ENCODE assay signal across 10 cellular contexts in the genomic region with DNA sequence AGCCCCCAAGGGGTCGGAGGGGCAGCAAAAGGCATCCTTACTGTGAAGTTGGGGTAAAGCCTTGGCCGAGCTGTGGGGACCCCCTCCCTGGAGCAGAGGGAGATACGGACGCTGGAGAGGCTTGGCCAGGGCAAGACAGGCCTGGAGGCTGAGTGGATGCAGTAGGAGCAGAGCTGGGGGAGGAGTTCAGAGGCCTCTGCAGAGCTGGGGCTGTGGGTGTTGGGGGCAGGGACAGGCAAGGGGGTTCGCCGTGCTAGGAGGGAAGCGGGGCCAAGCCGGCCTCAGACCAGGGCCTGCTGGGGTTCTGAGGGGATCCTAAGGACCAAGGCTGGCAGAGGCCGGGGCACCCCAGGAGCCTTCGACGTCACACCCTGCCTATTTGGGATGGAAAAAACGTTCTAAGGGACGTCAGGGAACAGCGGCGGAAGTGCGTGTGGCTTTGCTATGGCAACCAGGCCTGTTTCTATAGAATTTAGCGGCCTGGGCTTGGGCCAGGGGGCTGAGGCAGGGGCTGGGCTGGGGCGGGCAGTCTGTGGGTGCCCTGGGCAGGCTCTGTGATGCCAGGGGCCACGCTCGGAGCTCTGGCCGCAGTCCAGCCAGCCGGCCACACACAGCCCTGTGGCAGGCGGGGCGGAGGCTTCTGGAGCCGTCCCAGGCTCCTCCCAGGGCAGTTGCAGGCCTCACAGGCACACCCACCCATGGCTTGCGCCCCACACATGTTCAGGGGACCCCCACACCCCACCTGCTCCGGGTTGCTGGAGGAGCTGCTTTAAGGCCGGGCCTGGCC. TPM values are rescaled to one million over a fixed set of nuclear protein-coding genes. Genes with fewer than 3 reads are reported as not detected.
DNase-seq lines count a peak whose midpoint lies in the region; ATAC-seq, FAIRE-seq and TF ChIP-seq lines count a peak whose summit lies in the region.
"Had no signal": no experiment of that assay in that cellular context is flagged by ENCODE, and none has a peak within 500 bp of the region (broad histone marks: within the 10 kb centered on the region; RNA-seq: fewer than 3 reads in every experiment).

No MANE protein-coding gene starts in this region.

- no peak overlapping the region for H3K4me2 ChIP-seq in H1 (ENCODE audit: insufficient read depth in 1 of 2, low read depth in 2 of 2, low read length in 2 of 2)

- CTCF ChIA-PET in H1 (lab: Charles Lee; ENCODE audit: partially characterized antibody): interaction anchor here (0.6 to 2.0 kb wide), 3 partner anchors 19 to 1680 kb away, joined by 3 to 6 read pairs (median 3); no protein-coding TSS in a partner anchor

- no peak for FAIRE-seq in H1 (lab: Jason Lieb, UNC)
- FAIRE-seq: H54 had no signal

- TF ChIP-seq CTCF in heart right ventricle (IDR thresholded peaks at IDR 0.05) (no peak), H1 (IDR thresholded peaks at IDR 0.05; ENCODE audit: control extremely low read depth in 1 of 3, insufficient read depth in 1 of 3, low read depth in 1 of 3, low read length in 3 of 3) (no peak)

- peaks cover 30 to 55% of the 10 kb centered on the region in 2 experiments for H4K20me1 ChIP-seq in H1 (replicated peaks in 1 of 2; ENCODE audit: control insufficient read depth in 1 of 2, insufficient read depth in 2 of 2, low read length in 2 of 2)

- no peak for TF ChIP-seq EP300 in H1 (IDR thresholded peaks at IDR 0.05; ENCODE audit: borderline replicate concordance in 1 of 2, low read depth in 2 of 2, low read length in 2 of 2)

- H3K36me3 ChIP-seq in heart right ventricle (peaks cover 0 to 11% (median 0%) of the 10 kb centered on the region in 9 donors), H1 (ENCODE audit: control insufficient read depth in 2 of 4, insufficient read depth in 4 of 4, low read length in 3 of 4) (peaks cover 0 to 8% (median 4%) of the 10 kb centered on the region in 4 experiments; a peak in 5 of 8 replicates), H7 (replicated peaks; ENCODE audit: control insufficient read depth, insufficient read depth, low read length) (peaks cover 6% of the 10 kb centered on the region)

- no peak overlapping the region for H2BK5ac ChIP-seq in H1 (ENCODE audit: low read depth, low read length)

- H3K27ac ChIP-seq in heart right ventricle (peak overlapping the region in 7 of 10 donors; percentile 25 to 67 (median 45)), H1 (ENCODE audit: low read depth, low read length) (0 out of 2 replicates have a peak overlapping the region, but pooled peaks have one; percentile 7)

- no peak overlapping the region for H3K4ac ChIP-seq in H1 (replicated peaks; ENCODE audit: insufficient read length, low read depth, low read length)

- no peak for TF ChIP-seq RAD21 in H1 (IDR thresholded peaks at IDR 0.05 in 1 of 2, conservative IDR thresholded peaks at IDR 0.05 in 1 of 2; ENCODE audit: low read depth in 2 of 2, low read length in 2 of 2)

- peaks cover 12 to 63% (median 46%) of the 10 kb centered on the region in 9 donors for H3K4me1 ChIP-seq in heart right ventricle
- H3K4me1 ChIP-seq in H1 (replicated peaks in 1 of 4; ENCODE audit: control insufficient read depth in 3 of 4, insufficient read depth in 4 of 4, low read length in 3 of 4): peaks cover 0 to 32% (median 19%) of the 10 kb centered on the region in 4 experiments; a peak in 5 of 7 replicates

- no peak overlapping the region for H3K18ac ChIP-seq in H1 (ENCODE audit: extremely low read depth, low read length)

- intact Hi-C loops in heart right ventricle (cut with DNase I): loop anchor here in 3 of 10 donors (5.0 to 10.0 kb wide), 3 partner anchors 48 to 346 kb away; a partner anchor contains a TSS
- intact Hi-C loops in Right ventricle myocardium inferior (cut with DNase I): loop anchor here (5.0 kb wide), 2 partner anchors 48 to 93 kb away; a partner anchor contains a TSS

- peaks cover 44 to 87% of the 10 kb centered on the region in 2 experiments for H3K79me2 ChIP-seq in H1 (ENCODE audit: control insufficient read depth in 1 of 2, insufficient read depth in 2 of 2, low read length in 2 of 2)

- no peak for TF ChIP-seq POLR2A in H1 (IDR thresholded peaks at IDR 0.05; ENCODE audit: control extremely low read depth in 1 of 2, low read depth in 2 of 2, low read length in 2 of 2)

- peak overlapping the region in 1 of 4 experiments; percentile 13; a peak in 3 of 7 replicates for H3K9ac ChIP-seq in H1 (replicated peaks in 1 of 4; ENCODE audit: extremely low read depth in 1 of 4, low read depth in 3 of 4, low read length in 3 of 4)

- no peak overlapping the region for H3K56ac ChIP-seq in H1 (replicated peaks; ENCODE audit: insufficient read length, low read depth, low read length)

- H3K9me3 ChIP-seq in heart right ventricle (no peaks in the 10 kb centered on the region), H1 (ENCODE audit: insufficient read depth in 2 of 2, low read depth in 1 of 2, low read length in 1 of 2) (peaks cover 0 to 9% of the 10 kb centered on the region in 2 experiments; a peak in 1 of 4 replicates)
- H3K9me3 ChIP-seq: body of pancreas had no signal

- H2BK15ac ChIP-seq in H1 (ENCODE audit: low read length): no peak overlapping the region

- no peak overlapping the region; the same call in none of the 2 replicates for H4K8ac ChIP-seq in H1 (ENCODE audit: extremely low read depth, insufficient read depth, low read length)

- H3K79me1 ChIP-seq in H1 (ENCODE audit: low read depth, low read length): peaks cover 25% of the 10 kb centered on the region

- ATAC-seq in heart right ventricle (no peak), Right ventricle myocardium inferior (no peak)
- ATAC-seq: body of pancreas had no signal

- no peak overlapping the region for H2BK20ac ChIP-seq in H1 (ENCODE audit: low read length)

- H4K91ac ChIP-seq in H1 (replicated peaks; ENCODE audit: insufficient read length, low read length): no peak overlapping the region

- H3K14ac ChIP-seq in H1 (ENCODE audit: insufficient read length): no peak overlapping the region

- no peak overlapping the region for H3K23ac ChIP-seq in H1 (ENCODE audit: insufficient read length)

- 70 to 73% methylated on average over 28 of the region's 28 CpGs for WGBS in heart right ventricle, 2 donors
- WGBS in H1 (ENCODE audit: extremely low coverage in 1 of 2, insufficient coverage in 1 of 2, insufficient read length in 1 of 2, insufficient replicate concordance in 2 of 2, low coverage in 1 of 2, low lambda C conversion rate in 2 of 2, missing lambda C conversion rate in 1 of 2), 2 experiments: 79% methylated on average over 22 of the region's 28 CpGs; no CpG with 5 or more reads in 1 of the 2 experiments

- no peak overlapping the region; the same call in 1 of the 2 replicates for H2AK5ac ChIP-seq in H1 (ENCODE audit: low read depth, low read length)

- H2BK12ac ChIP-seq in H1 (ENCODE audit: low read depth, low read length): no peak overlapping the region

- POLR2A ChIA-PET in H1 (lab: Charles Lee; ENCODE audit: partially characterized antibody): interaction anchor here (0.6 to 15.0 kb wide), 10 partner anchors 8 to 97 kb away, joined by 3 to 312 read pairs (median 3); a partner anchor contains a TSS

- H3K4me3 ChIP-seq in heart right ventricle (peak overlapping the region in 7 of 10 donors; percentile 0 to 38 (median 17)), H1 (ENCODE audit: extremely low read depth in 1 of 4, insufficient read depth in 2 of 4, low read depth in 3 of 4, low read length in 4 of 4) (no peak overlapping the region), H7 (ENCODE audit: insufficient read depth, low read depth, low read length) (no peak overlapping the region)
- H3K4me3 ChIP-seq: body of pancreas had no signal

- no peak overlapping the region for H2AFZ ChIP-seq in H1 (ENCODE audit: low read length)

- peak; percentile 52 to 65 for DNase-seq in heart right ventricle
- no peak for DNase-seq in Right ventricle myocardium inferior (ENCODE audit: missing footprints)
- DNase-seq in H1 (ENCODE audit: low read depth in 1 of 2, low spot score in 2 of 2): no peak
- peak; percentile 69 for DNase-seq in myocyte (ENCODE audit: low read depth)
- no peak for DNase-seq in H7
- no peak for DNase-seq in activated effector memory CD4-positive, alpha-beta T cell treated with anti-CD3 and anti-CD28 coated beads, Interleukin-2, amount 50 U/mL, for 16 hours
- no peak for DNase-seq in NCI-H82 (lab: John Stamatoyannopoulos, UW)
- DNase-seq in pons (ENCODE audit: low spot score): no peak
- DNase-seq: body of pancreas had no signal

- H2BK120ac ChIP-seq in H1 (replicated peaks; ENCODE audit: low read depth, low read length): no peak overlapping the region

- peaks cover 7% of the 10 kb centered on the region; the same call in 1 of the 2 replicates for H3K23me2 ChIP-seq in H1 (ENCODE audit: low read depth, low read length)

- no peak overlapping the region for H4K5ac ChIP-seq in H1 (ENCODE audit: insufficient read length, low read depth, low read length)

- H3K27me3 ChIP-seq in heart right ventricle: no peaks in the 10 kb centered on the region
- H3K27me3 ChIP-seq in H1 (replicated peaks in 1 of 4; ENCODE audit: control insufficient read depth in 3 of 4, extremely low read depth in 1 of 4, insufficient read depth in 3 of 4, low read length in 3 of 4): no peaks in the 10 kb centered on the region
- no peaks in the 10 kb centered on the region; the same call in 1 of the 2 replicates for H3K27me3 ChIP-seq in H7 (ENCODE audit: control insufficient read depth, insufficient read depth, low read length)
- H3K27me3 ChIP-seq: body of pancreas had no signal

RNA-seq across cellular contexts. Expression of a gene that starts 3.7 kb away (rescaled TPM):
- 10 to 100 TPM; 16.9 to 44.9 (median 23.8) TPM for total RNA-seq in heart right ventricle
- polyA plus RNA-seq in heart right ventricle: 10 to 100 TPM; 14.6 to 28.2 TPM
- total RNA-seq in Right ventricle myocardium inferior: 27.3 TPM
- 148 and 155 TPM in 2 replicates for total RNA-seq in H1 (2021; fragmentation: NEBNext Ultra II Directional; extraction: Animal tissue kit (Norgen Biotek cat#: 25700))
- 96.8 and 140 TPM in 2 replicates for polyA plus RNA-seq in H1 (2011; rRNA removed)
- polyA plus RNA-seq in H1 (2011; cell fraction: cytosol; rRNA removed): 87.7 TPM
- 166 TPM for polyA plus RNA-seq in H1 (2011; cell fraction: nucleus; rRNA removed)
- polyA plus RNA-seq in H1 (2012, experiment 1 of 2): 72.2 to 138 TPM (median 118 TPM) in 4 replicates
- polyA plus RNA-seq in H1 (2012, experiment 2 of 2): 99.5 TPM
- 119 TPM for polyA plus RNA-seq in H1 (2013, experiment 1 of 2)
- 114 TPM for polyA plus RNA-seq in H1 (2013, experiment 2 of 2)
- 88.7 and 112 TPM in 2 replicates for polyA minus RNA-seq in H1 (2011; rRNA and poly(A)+ RNA removed)
- polyA minus RNA-seq in H1 (2011; cell fraction: cytosol; rRNA and poly(A)+ RNA removed): 80.9 TPM
- polyA minus RNA-seq in H1 (2011; cell fraction: nucleus; rRNA and poly(A)+ RNA removed): 56.2 TPM
- total RNA-seq in myocyte: 95.8 and 120 TPM in 2 replicates
- 120 TPM for polyA plus RNA-seq in myocyte (2012)
- total RNA-seq in H7 (2014; rRNA removed; shearing (Covaris generic)): 147 and 153 TPM in 2 replicates

RNA-seq across cellular contexts. Expression of a gene that starts 10.8 kb away (rescaled TPM):
- total RNA-seq in heart right ventricle (1 to 10 TPM in 8 of 10 donors, under 1 TPM in 2; 0.74 to 4.3 (median 1.6) TPM), Right ventricle myocardium inferior (0.87 TPM), myocyte (0.91 and 1.9 TPM in 2 replicates)
- polyA plus RNA-seq in heart right ventricle (1 to 10 TPM in 1 of 2 donors, under 1 TPM in 1; 0.26 to 6.4 TPM), H1 (2011; rRNA removed) (5.4 and 6.6 TPM in 2 replicates)
- 4.3 and 5.3 TPM in 2 replicates for total RNA-seq in H1 (2021; fragmentation: NEBNext Ultra II Directional; extraction: Animal tissue kit (Norgen Biotek cat#: 25700))
- 7.4 TPM for polyA plus RNA-seq in H1 (2011; cell fraction: cytosol; rRNA removed)
- 23.2 TPM for polyA plus RNA-seq in H1 (2011; cell fraction: nucleus; rRNA removed)
- 6.8 to 14.2 TPM (median 12.7 TPM) in 4 replicates for polyA plus RNA-seq in H1 (2012, experiment 1 of 2)
- 4.8 TPM for polyA plus RNA-seq in H1 (2012, experiment 2 of 2)
- 11.6 TPM for polyA plus RNA-seq in H1 (2013, experiment 1 of 2)
- polyA plus RNA-seq in H1 (2013, experiment 2 of 2): 13.9 TPM
- polyA minus RNA-seq in H1 (2011; rRNA and poly(A)+ RNA removed): 2.4 and 2.6 TPM in 2 replicates
- polyA minus RNA-seq in H1 (2011; cell fraction: cytosol; rRNA and poly(A)+ RNA removed): 2.0 TPM
- polyA minus RNA-seq in H1 (2011; cell fraction: nucleus; rRNA and poly(A)+ RNA removed): 3.2 TPM
- polyA plus RNA-seq in myocyte (2012): 1.6 TPM
- total RNA-seq in H7 (2014; rRNA removed; shearing (Covaris generic)): 9.2 and 10.7 TPM in 2 replicates

RNA-seq across cellular contexts. Expression of a gene that starts 23.5 kb away (rescaled TPM):
- 100 to 1,000 TPM in 6 of 10 donors, 10 to 100 TPM in 4; 79.3 to 122 (median 104) TPM for total RNA-seq in heart right ventricle
- polyA plus RNA-seq in heart right ventricle: 100 to 1,000 TPM in 1 of 2 donors, 10 to 100 TPM in 1; 76.7 to 114 TPM
- total RNA-seq in Right ventricle myocardium inferior: 85.8 TPM
- 52.7 and 63.5 TPM in 2 replicates for total RNA-seq in H1 (2021; fragmentation: NEBNext Ultra II Directional; extraction: Animal tissue kit (Norgen Biotek cat#: 25700))
- polyA plus RNA-seq in H1 (2011; rRNA removed): 40.6 and 59.4 TPM in 2 replicates
- 50.0 TPM for polyA plus RNA-seq in H1 (2011; cell fraction: cytosol; rRNA removed)
- polyA plus RNA-seq in H1 (2011; cell fraction: nucleus; rRNA removed): 380 TPM
- 37.9 to 66.9 TPM (median 59.1 TPM) in 4 replicates for polyA plus RNA-seq in H1 (2012, experiment 1 of 2)
- 29.8 TPM for polyA plus RNA-seq in H1 (2012, experiment 2 of 2)
- 28.9 TPM for polyA plus RNA-seq in H1 (2013, experiment 1 of 2)
- polyA plus RNA-seq in H1 (2013, experiment 2 of 2): 27.1 TPM
- polyA minus RNA-seq in H1 (2011; rRNA and poly(A)+ RNA removed): 24.8 and 36.2 TPM in 2 replicates
- polyA minus RNA-seq in H1 (2011; cell fraction: cytosol; rRNA and poly(A)+ RNA removed): 37.0 TPM
- 106 TPM for polyA minus RNA-seq in H1 (2011; cell fraction: nucleus; rRNA and poly(A)+ RNA removed)
- total RNA-seq in myocyte: 180 and 198 TPM in 2 replicates
- 142 TPM for polyA plus RNA-seq in myocyte (2012)
- total RNA-seq in H7 (2014; rRNA removed; shearing (Covaris generic)): 45.6 and 64.4 TPM in 2 replicates

RNA-seq across cellular contexts. Expression of a gene that starts 37.2 kb away (rescaled TPM):
- total RNA-seq in heart right ventricle (1 to 10 TPM in 5 of 10 donors, under 1 TPM in 5; 0.24 to 6.0 (median 1.1) TPM), Right ventricle myocardium inferior (5.8 TPM), myocyte (1.0 and 1.4 TPM in 2 replicates)
- polyA plus RNA-seq in heart right ventricle (1 to 10 TPM in 1 of 2 donors, under 1 TPM in 1; 0.33 to 3.4 TPM), H1 (2011; rRNA removed) (1.2 and 2.7 TPM in 2 replicates)
- total RNA-seq in H1 (2021; fragmentation: NEBNext Ultra II Directional; extraction: Animal tissue kit (Norgen Biotek cat#: 25700)): 6.4 and 6.5 TPM in 2 replicates
- 2.0 TPM for polyA plus RNA-seq in H1 (2011; cell fraction: cytosol; rRNA removed)
- polyA plus RNA-seq in H1 (2011; cell fraction: nucleus; rRNA removed): 9.8 TPM
- polyA plus RNA-seq in H1 (2012, experiment 1 of 2): 2.7 to 3.7 TPM (median 3.2 TPM) in 4 replicates
- polyA plus RNA-seq in H1 (2012, experiment 2 of 2): 2.8 TPM
- 2.0 TPM for polyA plus RNA-seq in H1 (2013, experiment 1 of 2)
- polyA plus RNA-seq in H1 (2013, experiment 2 of 2): 1.9 TPM
- polyA minus RNA-seq in H1 (2011; rRNA and poly(A)+ RNA removed): 0.93 and 1.9 TPM in 2 replicates
- 4.5 TPM for polyA minus RNA-seq in H1 (2011; cell fraction: cytosol; rRNA and poly(A)+ RNA removed)
- 4.4 TPM for polyA minus RNA-seq in H1 (2011; cell fraction: nucleus; rRNA and poly(A)+ RNA removed)
- polyA plus RNA-seq in myocyte (2012): 2.3 TPM
- 1.5 and 2.0 TPM in 2 replicates for total RNA-seq in H7 (2014; rRNA removed; shearing (Covaris generic))

RNA-seq across cellular contexts. Expression of a gene that starts 46.0 kb away (rescaled TPM):
- total RNA-seq in heart right ventricle: 10 to 100 TPM; 19.3 to 28.8 (median 23.6) TPM
- polyA plus RNA-seq in heart right ventricle: 10 to 100 TPM; 38.8 to 43.1 TPM
- 25.3 TPM for total RNA-seq in Right ventricle myocardium inferior
- total RNA-seq in H1 (2021; fragmentation: NEBNext Ultra II Directional; extraction: Animal tissue kit (Norgen Biotek cat#: 25700)): 67.6 and 69.6 TPM in 2 replicates
- polyA plus RNA-seq in H1 (2011; rRNA removed): 321 and 440 TPM in 2 replicates
- 218 TPM for polyA plus RNA-seq in H1 (2011; cell fraction: cytosol; rRNA removed)
- 354 TPM for polyA plus RNA-seq in H1 (2011; cell fraction: nucleus; rRNA removed)
- 47.7 to 104 TPM (median 94.8 TPM) in 4 replicates for polyA plus RNA-seq in H1 (2012, experiment 1 of 2)
- 87.2 TPM for polyA plus RNA-seq in H1 (2012, experiment 2 of 2)
- polyA plus RNA-seq in H1 (2013, experiment 1 of 2): 57.1 TPM
- polyA plus RNA-seq in H1 (2013, experiment 2 of 2): 56.1 TPM
- polyA minus RNA-seq in H1 (2011; rRNA and poly(A)+ RNA removed): 88.3 and 98.1 TPM in 2 replicates
- polyA minus RNA-seq in H1 (2011; cell fraction: cytosol; rRNA and poly(A)+ RNA removed): 67.9 TPM
- polyA minus RNA-seq in H1 (2011; cell fraction: nucleus; rRNA and poly(A)+ RNA removed): 111 TPM
- total RNA-seq in myocyte: 30.3 and 46.9 TPM in 2 replicates
- polyA plus RNA-seq in myocyte (2012): 71.7 TPM
- total RNA-seq in H7 (2014; rRNA removed; shearing (Covaris generic)): 25.4 and 28.6 TPM in 2 replicates

Comparison
In these comparisons a context has a peak if more than half of its experiments do, and no peak if none do; other contexts are left out.
1. DNase-seq: peak in heart right ventricle (2 of 2) and myocyte (single experiment); none in Right ventricle myocardium inferior (single experiment), H1 (0 of 2), H7 (single experiment), activated effector memory CD4-positive, alpha-beta T cell treated with anti-CD3 and anti-CD28 coated beads, Interleukin-2, amount 50 U/mL, for 16 hours (single experiment), NCI-H82 (single experiment) and pons (single experiment).
2. H3K4me3 ChIP-seq: peak in heart right ventricle (7 of 10); none in H1 (0 of 4) and H7 (single experiment).